Comparison of ENCODE assay signal across 8 cellular contexts in the genomic region with DNA sequence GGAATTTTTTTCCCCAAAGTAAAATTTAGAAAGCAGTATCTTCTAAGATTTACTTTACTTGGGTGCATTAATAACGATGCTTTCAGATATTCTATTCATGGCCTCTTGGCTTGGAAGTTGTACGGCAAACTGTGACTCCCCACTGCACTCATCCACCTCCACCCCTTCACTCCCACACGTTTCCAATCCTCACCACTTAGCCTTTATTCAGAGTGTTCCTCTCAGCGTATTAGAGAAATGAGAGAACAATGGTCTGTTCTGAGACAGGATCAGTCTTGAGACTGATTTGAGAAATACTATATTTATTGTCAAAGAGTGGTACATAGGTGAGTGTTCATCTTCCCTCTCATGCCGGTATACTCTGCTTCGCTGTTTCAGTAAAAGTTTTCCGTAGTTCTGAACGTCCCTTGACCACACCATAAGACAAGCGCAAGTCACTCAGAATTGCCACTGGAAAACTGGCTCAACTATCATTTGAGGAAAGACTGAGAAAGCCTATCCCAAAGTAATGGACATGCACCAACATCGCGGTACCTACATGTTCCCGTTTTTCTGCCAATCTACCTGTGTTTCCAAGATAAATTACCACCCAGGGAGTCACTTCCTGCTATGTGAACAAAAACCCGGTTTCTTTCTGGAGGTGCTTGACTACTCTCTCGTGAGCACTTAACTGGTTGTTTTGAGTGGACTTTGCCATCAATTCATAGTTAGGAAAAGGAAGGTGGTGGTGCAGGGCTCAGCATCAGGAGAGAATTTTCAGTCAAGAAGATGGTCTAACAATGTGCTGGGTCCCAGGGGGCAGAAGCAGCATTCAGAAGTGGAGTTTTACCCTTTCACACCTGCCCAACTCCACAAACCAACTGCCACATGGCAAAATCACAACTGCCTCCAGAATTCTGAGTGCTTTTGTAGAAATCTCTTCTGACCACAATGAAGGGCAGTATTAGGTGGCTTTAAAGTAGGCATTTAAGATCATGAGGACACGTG. TPM values are rescaled to one million over a fixed set of nuclear protein-coding genes. Genes with fewer than 3 reads are reported as not detected.
A peak's percentile ranks its signal among the peaks of the same experiment; 100 is the strongest.
DNase-seq lines count a peak whose midpoint lies in the region; ATAC-seq lines count a peak whose summit lies in the region.

No MANE protein-coding gene starts in this region.

- H3K27me3 ChIP-seq in SJCRH30 (no peaks in the 10 kb centered on the region), iPS-15b (ENCODE audit: control insufficient read depth, insufficient read depth, low read length) (peaks cover 14% of the 10 kb centered on the region)

- no peak overlapping the region for H3K9ac ChIP-seq in iPS-15b (ENCODE audit: low read depth, low read length)

- ATAC-seq in GM21619 (IDR thresholded peaks at IDR 0.05; ENCODE audit: unreplicated experiment): no peak

- peak; percentile 25 for DNase-seq in DMS153 treated with DMSO at 0.1 percent for 48 hours (lab: John Stamatoyannopoulos, UW; ENCODE audit: unreplicated experiment)
- DNase-seq in DMS153 (lab: John Stamatoyannopoulos, UW): no peak
- peak in 1 of 2 experiments; percentile 32 for DNase-seq in SJCRH30
- no peak for DNase-seq in kidney glomerular epithelial cell (lab: John Stamatoyannopoulos, UW)
- no peak for DNase-seq in GF-D8 (lab: John Stamatoyannopoulos, UW)

- H3K4me1 ChIP-seq in SJCRH30 (peaks cover 20% of the 10 kb centered on the region), iPS-15b (ENCODE audit: control insufficient read depth, insufficient read depth, low read length) (peaks cover 14% of the 10 kb centered on the region)

- H3K36me3 ChIP-seq in SJCRH30 (no peaks in the 10 kb centered on the region; the same call in none of the 2 replicates), iPS-15b (ENCODE audit: control insufficient read depth, insufficient read depth, low read length) (no peaks in the 10 kb centered on the region)

- H3K9me3 ChIP-seq in SJCRH30 (replicated peaks): no peaks in the 10 kb centered on the region
- H3K9me3 ChIP-seq in iPS-15b (ENCODE audit: control insufficient read depth, insufficient read depth, low read length): no peaks in the 10 kb centered on the region

- H3K27ac ChIP-seq in SJCRH30: no peak overlapping the region; the same call in 1 of the 2 replicates
- peak overlapping the region in 11 of 21 experiments; percentile 51 to 89 (median 72) for H3K27ac ChIP-seq in skin epidermis

- peak overlapping the region; percentile 67 for H3K4me3 ChIP-seq in SJCRH30
- peak overlapping the region; percentile 90 for H3K4me3 ChIP-seq in iPS-15b (ENCODE audit: low read depth, low read length)
- peak overlapping the region; percentile 45 to 67 (median 56) for H3K4me3 ChIP-seq in skin epidermis

RNA-seq across cellular contexts. Expression of gene EGLN3, which starts 1.5 kb away (rescaled TPM):
- 34.5 and 38.4 TPM in 2 replicates for total RNA-seq in SJCRH30 (2014; rRNA removed; shearing (Covaris generic))
